20 cellular contexts compared by ENCODE assay signal in the genomic region with DNA sequence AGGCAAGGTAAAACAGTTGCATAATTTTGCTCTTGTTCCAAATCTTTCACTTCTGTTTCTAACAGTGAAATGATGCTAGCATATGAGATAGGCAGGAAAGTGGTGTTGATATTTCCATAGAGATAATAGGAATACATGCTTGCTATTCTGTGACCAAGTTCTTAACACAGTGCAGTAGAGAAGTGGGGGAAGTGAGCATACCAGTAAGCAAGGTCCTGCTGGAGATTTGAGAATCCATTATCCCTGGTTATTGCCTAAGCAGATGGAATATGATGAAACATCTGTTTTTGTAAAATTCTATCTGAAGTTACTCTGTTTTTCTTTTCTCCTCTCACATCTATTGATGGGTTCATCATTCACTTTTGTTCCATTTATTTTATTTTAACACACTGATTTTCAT. TPM values are rescaled to one million over a fixed set of nuclear protein-coding genes. Genes with fewer than 3 reads are reported as not detected.
DNase-seq lines count a peak whose midpoint lies in the region; ATAC-seq, FAIRE-seq and TF ChIP-seq lines count a peak whose summit lies in the region.
"Had no signal": no experiment of that assay in that cellular context is flagged by ENCODE, and none has a peak within 500 bp of the region (broad histone marks: within the 10 kb centered on the region; RNA-seq: fewer than 3 reads in every experiment).

No MANE protein-coding gene starts in this region.

- no peak overlapping the region for H3K4me2 ChIP-seq in Karpas-422 (ENCODE audit: low read depth, low read length, poor library complexity, severe bottlenecking)
- no peak overlapping the region for H3K4me2 ChIP-seq in fibroblast of lung (ENCODE audit: extremely low read depth, insufficient read depth, low read length)

- H4K20me1 ChIP-seq in Karpas-422 (ENCODE audit: insufficient read depth, low read depth, low read length), result no peaks in the 10 kb centered on the region
- no peaks in the 10 kb centered on the region for H4K20me1 ChIP-seq in fibroblast of lung (ENCODE audit: control insufficient read depth, extremely low read depth, insufficient read depth, low read length)

- intact Hi-C loops in Right ventricle myocardium superior (cut with DNase I), result no loop called here
- intact Hi-C loops in left ventricle myocardium superior (cut with micrococcal nuclease), result no loop called here
- intact Hi-C loops in sciatic nerve (cut with DNase I), result no loop called here

- ATAC-seq in Right ventricle myocardium superior (ENCODE audit: poor library complexity) (peak; percentile 29), left ventricle myocardium superior (no peak), sciatic nerve (peak; percentile 56), GM19467 (IDR thresholded peaks at IDR 0.05; ENCODE audit: unreplicated experiment) (no peak)
- ATAC-seq: activated CD4-positive, alpha-beta T cell treated with anti-CD3 and anti-CD28 coated beads for 36 hours; left colon had no signal

- no peak for TF ChIP-seq CTCF in fibroblast of lung (conservative IDR thresholded peaks at IDR 0.05 in 1 of 2, IDR thresholded peaks at IDR 0.05 in 1 of 2; ENCODE audit: low read depth in 1 of 2, low read length in 2 of 2)

- H3K27me3 ChIP-seq in Karpas-422 (ENCODE audit: low read length) (no peaks in the 10 kb centered on the region), fibroblast of lung (ENCODE audit: control insufficient read depth, insufficient read depth, low read length) (no peaks in the 10 kb centered on the region)
- H3K27me3 ChIP-seq: BE2C, uterus had no signal

- H2AFZ ChIP-seq in Karpas-422 (ENCODE audit: low read length) (no peak overlapping the region), fibroblast of lung (ENCODE audit: low read length) (no peak overlapping the region)
- H2AFZ ChIP-seq: parathyroid adenoma had no signal

- H3K9ac ChIP-seq in Karpas-422 (ENCODE audit: low read length), result no peak overlapping the region
- H3K9ac ChIP-seq in fibroblast of lung (ENCODE audit: insufficient read depth, low read length), result no peak overlapping the region
- H3K9ac ChIP-seq: parathyroid adenoma had no signal

- TF ChIP-seq POLR2A in H54 (IDR thresholded peaks at IDR 0.05; ENCODE audit: low read depth, low read length), result no peak

- H3K4me1 ChIP-seq in Karpas-422 (ENCODE audit: low read length) (no peaks in the 10 kb centered on the region), fibroblast of lung (ENCODE audit: control insufficient read depth, extremely low read depth, insufficient read depth, low read length) (no peaks in the 10 kb centered on the region)
- H3K4me1 ChIP-seq: BE2C, uterus had no signal

- H3K4me3 ChIP-seq in Karpas-422 (ENCODE audit: low read length) (no peak overlapping the region), fibroblast of lung (replicated peaks in 1 of 4; ENCODE audit: control extremely low read depth in 1 of 4, insufficient read depth in 1 of 4, low read depth in 3 of 4, low read length in 4 of 4) (no peak overlapping the region)
- H3K4me3 ChIP-seq: uterus had no signal

- DNase-seq in Right ventricle myocardium superior (no peak), left ventricle myocardium superior (no peak), Karpas-422 (peak; percentile 39), fibroblast of lung (ENCODE audit: low read depth in 2 of 2) (peak; percentile 27 to 42), sciatic nerve (ENCODE audit: low spot score) (no peak), H54 (ENCODE audit: insufficient read length, low spot score) (no peak), RKO (ENCODE audit: low spot score) (no peak)
- DNase-seq: activated CD4-positive, alpha-beta T cell treated with anti-CD3 and anti-CD28 coated beads for 36 hours; BE2C; endodermal cell; left colon; NCI-H1694; RPMI8226; stimulated activated CD4-positive, alpha-beta T cell treated with anti-CD3 and anti-CD28 coated beads, Interleukin-4, amount 100 ng/mL, for 4 hours; T1000; uterus had no signal

- H3K27ac ChIP-seq in Karpas-422 (ENCODE audit: low read length), result no peak overlapping the region
- no peak overlapping the region for H3K27ac ChIP-seq in fibroblast of lung (ENCODE audit: insufficient read depth, low read length)
- H3K27ac ChIP-seq: parathyroid adenoma, uterus had no signal

- no peaks in the 10 kb centered on the region for H3K9me3 ChIP-seq in Karpas-422 (ENCODE audit: low read length)
- H3K9me3 ChIP-seq in fibroblast of lung (ENCODE audit: control insufficient read depth, insufficient read depth, low read depth, low read length), result no peaks in the 10 kb centered on the region
- H3K9me3 ChIP-seq: BE2C, uterus had no signal

- H3K79me2 ChIP-seq in Karpas-422 (ENCODE audit: low read length), result peaks cover 60% of the 10 kb centered on the region
- peaks cover 1% of the 10 kb centered on the region for H3K79me2 ChIP-seq in fibroblast of lung (ENCODE audit: control insufficient read depth, insufficient read depth, low read length)
- H3K79me2 ChIP-seq: parathyroid adenoma had no signal

- no peaks in the 10 kb centered on the region for H3K9me2 ChIP-seq in Karpas-422 (replicated peaks; ENCODE audit: insufficient read depth, low read length)

- no peak for FAIRE-seq in H54 (lab: Jason Lieb, UNC)
- FAIRE-seq: astrocyte, frontal cortex had no signal

- H3K36me3 ChIP-seq in Karpas-422 (ENCODE audit: insufficient read depth, low read length), result peaks cover 9% of the 10 kb centered on the region; the same call in 1 of the 2 replicates
- no peaks in the 10 kb centered on the region for H3K36me3 ChIP-seq in fibroblast of lung (ENCODE audit: control insufficient read depth, insufficient read depth, low read length)
- H3K36me3 ChIP-seq: uterus had no signal

RNA-seq across cellular contexts. Expression of a gene that starts 28.7 kb away (rescaled TPM):
- total RNA-seq in Right ventricle myocardium superior (42.4 TPM), left ventricle myocardium superior (43.3 TPM), fibroblast of lung (37.8 and 52.2 TPM in 2 replicates), sciatic nerve (77.9 TPM)
- total RNA-seq in Karpas-422 (2014; rRNA removed; shearing (Covaris generic); ENCODE audit: low replicate concordance), result 28.4 and 62.1 TPM in 2 replicates
- 47.6 and 58.5 TPM in 2 replicates for polyA plus RNA-seq in fibroblast of lung
- 30.5 and 34.5 TPM in 2 replicates for polyA plus RNA-seq in fibroblast of lung (2012)
- polyA minus RNA-seq in fibroblast of lung (ENCODE audit: low replicate concordance), result 31.0 and 38.3 TPM in 2 replicates

Comparison
In these comparisons a context has a peak if more than half of its experiments do, and no peak if none do; other contexts are left out.
1. ATAC-seq: peak in Right ventricle myocardium superior (single experiment) and sciatic nerve (single experiment); none in left ventricle myocardium superior (single experiment) and GM19467 (single experiment).
2. DNase-seq: peak in Karpas-422 (single experiment) and fibroblast of lung (2 of 2); none in Right ventricle myocardium superior (single experiment), left ventricle myocardium superior (single experiment), sciatic nerve (single experiment), H54 (single experiment) and RKO (single experiment).